Comparison of ENCODE assay signal across 1 cellular context in genomic region chr16:79536958-79537357, GRCh38.
TF ChIP-seq lines count a peak whose summit lies in the region.

No MANE protein-coding gene starts in this region.

TF ChIP-seq in K562, 482 proteins besides CTCF, POLR2A, EP300 and RAD21 (continued from another document):
- TF ChIP-seq, protein P1, sequence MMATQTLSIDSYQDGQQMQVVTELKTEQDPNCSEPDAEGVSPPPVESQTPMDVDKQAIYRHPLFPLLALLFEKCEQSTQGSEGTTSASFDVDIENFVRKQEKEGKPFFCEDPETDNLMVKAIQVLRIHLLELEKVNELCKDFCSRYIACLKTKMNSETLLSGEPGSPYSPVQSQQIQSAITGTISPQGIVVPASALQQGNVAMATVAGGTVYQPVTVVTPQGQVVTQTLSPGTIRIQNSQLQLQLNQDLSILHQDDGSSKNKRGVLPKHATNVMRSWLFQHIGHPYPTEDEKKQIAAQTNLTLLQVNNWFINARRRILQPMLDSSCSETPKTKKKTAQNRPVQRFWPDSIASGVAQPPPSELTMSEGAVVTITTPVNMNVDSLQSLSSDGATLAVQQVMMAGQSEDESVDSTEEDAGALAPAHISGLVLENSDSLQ (IDR thresholded peaks at IDR 0.05) = no peak
- TF ChIP-seq MAFG (tag; conservative IDR thresholded peaks at IDR 0.05) (0 out of 2 replicates have a peak, but pooled peaks have one; percentile 42), SMC3 (conservative IDR thresholded peaks at IDR 0.05; ENCODE audit: insufficient read depth, low read depth, low read length) (no peak), PTTG1 (tag; IDR thresholded peaks at IDR 0.05; ENCODE audit: low read depth) (no peak)
